ENCODE assay signal across 21 cellular contexts in the genomic region with DNA sequence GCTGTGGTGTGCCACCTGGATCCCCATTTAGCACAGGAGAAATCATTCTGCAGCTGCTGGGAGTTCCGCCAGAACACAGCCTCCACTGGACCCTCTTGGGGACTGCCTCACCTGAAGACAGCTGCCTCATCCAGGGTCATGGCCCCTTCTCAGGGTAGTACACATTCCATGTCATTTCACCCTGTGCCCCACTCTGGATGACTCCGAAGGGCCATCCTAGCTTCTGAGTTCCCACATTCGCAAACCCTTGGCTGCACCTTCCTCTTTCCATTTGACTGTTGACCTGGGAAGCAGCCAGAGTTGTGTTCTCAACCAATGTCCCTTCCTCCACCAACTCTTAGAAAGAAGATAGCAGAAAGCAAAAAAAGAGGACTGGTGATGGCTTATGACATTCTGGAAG.
A peak's percentile ranks its signal among the peaks of the same experiment; 100 is the strongest.
DNase-seq lines count a peak whose midpoint lies in the region; ATAC-seq and TF ChIP-seq lines count a peak whose summit lies in the region.
"Had no signal": no experiment of that assay in that cellular context is flagged by ENCODE, and none has a peak within 500 bp of the region (broad histone marks: within the 10 kb centered on the region; RNA-seq: fewer than 3 reads in every experiment).

No MANE protein-coding gene starts in this region.

- no peak overlapping the region for H3K4me3 ChIP-seq in right cardiac atrium (ENCODE audit: low read length)
- H3K4me3 ChIP-seq: GM23338 had no signal

- intact Hi-C loops in right cardiac atrium (cut with DNase I): loop anchor here in 2 of 4 donors (10.0 kb wide), 2 partner anchors 95 to 115 kb away; no protein-coding TSS in a partner anchor
- intact Hi-C loops in sciatic nerve (cut with DNase I): no loop called here

- H3K27ac ChIP-seq in right cardiac atrium (ENCODE audit: low read length): peak overlapping the region; percentile 1

- peak; percentile 36 for DNase-seq in activated CD8-positive, alpha-beta memory T cell treated with anti-CD3 and anti-CD28 coated beads, Interleukin-2, amount 10 ng/mL, durations not matched to agents 7 days and 5 days
- DNase-seq in activated CD8-positive, alpha-beta memory T cell treated with anti-CD3 and anti-CD28 coated beads for 24 hours: no peak
- peak; percentile 67 for DNase-seq in MV-4-11 (lab: John Stamatoyannopoulos, UW)
- no peak for DNase-seq in right cardiac atrium
- no peak for DNase-seq in sciatic nerve (ENCODE audit: low spot score)
- no peak for DNase-seq in HEK293T (ENCODE audit: extremely low spot score)
- DNase-seq in DMS153 treated with DMSO at 0.1 percent for 48 hours (lab: John Stamatoyannopoulos, UW; ENCODE audit: unreplicated experiment): no peak
- DNase-seq: BE2C; CD4-positive, alpha-beta memory T cell; DMS153; GF-D8; HCEC 1CT; MM.1S; NCI-H1417; NCI-H187 treated with DMSO at 0.1 percent for 48 hours; NCI-H226; NCI-H524; NCI-H82 had no signal

- peaks cover 6% of the 10 kb centered on the region for H3K27me3 Mint-ChIP-seq in activated CD8-positive, alpha-beta memory T cell treated with anti-CD3 and anti-CD28 coated beads, Interleukin-2, amount 10 ng/mL, durations not matched to agents 7 days and 5 days

- ATAC-seq in activated CD8-positive, alpha-beta memory T cell treated with anti-CD3 and anti-CD28 coated beads, Interleukin-2, amount 10 ng/mL, durations not matched to agents 7 days and 5 days: no peak
- ATAC-seq in right cardiac atrium (peak in 1 of 2 donors; percentile 13), sciatic nerve (peak; percentile 30), GM21529 (IDR thresholded peaks at IDR 0.05; ENCODE audit: unreplicated experiment) (no peak)
- ATAC-seq: GM23338, Panc1 had no signal

- H3K36me3 Mint-ChIP-seq in activated CD8-positive, alpha-beta memory T cell treated with anti-CD3 and anti-CD28 coated beads, Interleukin-2, amount 10 ng/mL, durations not matched to agents 7 days and 5 days: no peaks in the 10 kb centered on the region
- H3K36me3 Mint-ChIP-seq: CD4-positive, alpha-beta memory T cell had no signal

- WGBS in right cardiac atrium: 73% methylated on average over 3 of the region's 3 CpGs

- no peaks in the 10 kb centered on the region for H3K9me3 Mint-ChIP-seq in activated CD8-positive, alpha-beta memory T cell treated with anti-CD3 and anti-CD28 coated beads, Interleukin-2, amount 10 ng/mL, durations not matched to agents 7 days and 5 days (ENCODE audit: low read depth)

- H3K4me3 Mint-ChIP-seq in activated CD8-positive, alpha-beta memory T cell treated with anti-CD3 and anti-CD28 coated beads, Interleukin-2, amount 10 ng/mL, durations not matched to agents 7 days and 5 days: no peak overlapping the region
- H3K4me3 Mint-ChIP-seq: CD4-positive, alpha-beta memory T cell; GM23338 had no signal

- H3K9me3 ChIP-seq in right cardiac atrium (ENCODE audit: control insufficient read depth, low read length): no peaks in the 10 kb centered on the region
- H3K9me3 ChIP-seq: BE2C had no signal

- no peaks in the 10 kb centered on the region for H3K27me3 ChIP-seq in right cardiac atrium (ENCODE audit: control insufficient read depth, insufficient read depth)
- H3K27me3 ChIP-seq: BE2C had no signal

- no peaks in the 10 kb centered on the region for H3K4me1 ChIP-seq in right cardiac atrium (ENCODE audit: control insufficient read depth, insufficient read depth, low read length)

- POLR2A ChIA-PET in HEK293T (lab: Yijun Ruan, JAX): no interaction called here

- no peaks in the 10 kb centered on the region for H3K4me1 Mint-ChIP-seq in activated CD8-positive, alpha-beta memory T cell treated with anti-CD3 and anti-CD28 coated beads, Interleukin-2, amount 10 ng/mL, durations not matched to agents 7 days and 5 days
- H3K4me1 Mint-ChIP-seq: CD4-positive, alpha-beta memory T cell; GM23338 had no signal

- no peak overlapping the region for H3K27ac Mint-ChIP-seq in activated CD8-positive, alpha-beta memory T cell treated with anti-CD3 and anti-CD28 coated beads, Interleukin-2, amount 10 ng/mL, durations not matched to agents 7 days and 5 days
- H3K27ac Mint-ChIP-seq: CD4-positive, alpha-beta memory T cell; GM23338 had no signal

- CTCF ChIA-PET in activated CD8-positive, alpha-beta memory T cell treated with anti-CD3 and anti-CD28 coated beads, Interleukin-2, amount 10 ng/mL, durations not matched to agents 7 days and 5 days (lab: Charles Lee): no interaction called here
- CTCF ChIA-PET in HEK293T (lab: Yijun Ruan, JAX): no interaction called here

TF ChIP-seq in HEK293T, 16 proteins besides CTCF, POLR2A, EP300 and RAD21:
- TF ChIP-seq FOXA1 (IDR thresholded peaks at IDR 0.05): no peak
- no peak for TF ChIP-seq BHLHE40 (IDR thresholded peaks at IDR 0.05; ENCODE audit: borderline replicate concordance)

Comparison
In these comparisons a context has a peak if more than half of its experiments do, and no peak if none do; other contexts are left out.
1. DNase-seq: peak in activated CD8-positive, alpha-beta memory T cell treated with anti-CD3 and anti-CD28 coated beads, Interleukin-2, amount 10 ng/mL, durations not matched to agents 7 days and 5 days (single experiment) and MV-4-11 (single experiment); none in activated CD8-positive, alpha-beta memory T cell treated with anti-CD3 and anti-CD28 coated beads for 24 hours (single experiment), right cardiac atrium (0 of 3), sciatic nerve (single experiment), HEK293T (single experiment) and DMS153 treated with DMSO at 0.1 percent for 48 hours (single experiment).